12 cellular contexts compared by ENCODE assay signal in genomic region chr17:14886200-14886739, GRCh38.
DNase-seq lines count a peak whose midpoint lies in the region; TF ChIP-seq lines count a peak whose summit lies in the region.
"Had no signal": no experiment of that assay in that cellular context is flagged by ENCODE, and none has a peak within 500 bp of the region (broad histone marks: within the 10 kb centered on the region; RNA-seq: fewer than 3 reads in every experiment).

No MANE protein-coding gene starts in this region.

- peaks cover 0 to 4% (median 0%) of the 10 kb centered on the region in 3 donors for H3K27me3 Mint-ChIP-seq in CD14-positive monocyte (ENCODE audit: low read depth in 3 of 3)

- H3K4me3 Mint-ChIP-seq in CD14-positive monocyte: no peak overlapping the region
- H3K4me3 Mint-ChIP-seq: activated naive CD8-positive, alpha-beta T cell treated with anti-CD3 and anti-CD28 coated beads, Interleukin-2, amount 50 U/mL, for 24 hours; CD4-positive, alpha-beta T cell had no signal

- H3K4me1 Mint-ChIP-seq in CD14-positive monocyte: no peaks in the 10 kb centered on the region
- H3K4me1 Mint-ChIP-seq: activated naive CD8-positive, alpha-beta T cell treated with anti-CD3 and anti-CD28 coated beads, Interleukin-2, amount 50 U/mL, for 24 hours had no signal

- H3K4me3 ChIP-seq in fibroblast of pulmonary artery (replicated peaks; ENCODE audit: low read depth, low read length): no peak overlapping the region

- TF ChIP-seq CTCF in fibroblast of pulmonary artery (IDR thresholded peaks at IDR 0.05; ENCODE audit: low read length, missing control alignments) (no peak), CD14-positive monocyte (IDR thresholded peaks at IDR 0.05) (no peak)

- DNase-seq in A172 (ENCODE audit: low spot score): peak; percentile 14
- DNase-seq in H4 (ENCODE audit: low spot score): peak; percentile 30
- peak; percentile 19 for DNase-seq in RKO (ENCODE audit: low spot score)
- DNase-seq in fibroblast of pulmonary artery (ENCODE audit: low read depth): peak; percentile 7
- no peak for DNase-seq in CD14-positive monocyte (ENCODE audit: low spot score)
- DNase-seq in activated T-cell treated with anti-CD3 and anti-CD28 coated beads, Interleukin-2, amount 50 U/mL, for 48 hours: no peak
- no peak for DNase-seq in GM03348 (ENCODE audit: low spot score)
- DNase-seq in NCI-H2081 (lab: John Stamatoyannopoulos, UW): no peak
- DNase-seq: activated CD4-positive, CD25-positive, alpha-beta regulatory T cell treated with anti-CD3 and anti-CD28 coated beads, Interleukin-2, amount 50 U/mL, for 72 hours; activated naive CD8-positive, alpha-beta T cell treated with anti-CD3 and anti-CD28 coated beads, Interleukin-2, amount 50 U/mL, for 24 hours; CD4-positive, alpha-beta T cell; NCI-H524 treated with DMSO at 0.1 percent for 48 hours had no signal

- intact Hi-C loops in CD14-positive monocyte (cut with micrococcal nuclease): no loop called here

- peaks cover 0 to 4% of the 10 kb centered on the region in 2 donors for H3K36me3 Mint-ChIP-seq in CD14-positive monocyte

- peaks cover 24 to 45% (median 41%) of the 10 kb centered on the region in 7 donors for H3K9me3 Mint-ChIP-seq in CD14-positive monocyte

- H3K27ac Mint-ChIP-seq in CD14-positive monocyte: no peak overlapping the region
- H3K27ac Mint-ChIP-seq: activated naive CD8-positive, alpha-beta T cell treated with anti-CD3 and anti-CD28 coated beads, Interleukin-2, amount 50 U/mL, for 24 hours; CD4-positive, alpha-beta T cell had no signal

Comparison
In these comparisons a context has a peak if more than half of its experiments do, and no peak if none do; other contexts are left out.
1. DNase-seq: peak in A172 (single experiment), H4 (single experiment), RKO (single experiment) and fibroblast of pulmonary artery (single experiment); none in CD14-positive monocyte (single experiment), activated T-cell treated with anti-CD3 and anti-CD28 coated beads, Interleukin-2, amount 50 U/mL, for 48 hours (0 of 2), GM03348 (single experiment) and NCI-H2081 (0 of 2).